In the genomic region with DNA sequence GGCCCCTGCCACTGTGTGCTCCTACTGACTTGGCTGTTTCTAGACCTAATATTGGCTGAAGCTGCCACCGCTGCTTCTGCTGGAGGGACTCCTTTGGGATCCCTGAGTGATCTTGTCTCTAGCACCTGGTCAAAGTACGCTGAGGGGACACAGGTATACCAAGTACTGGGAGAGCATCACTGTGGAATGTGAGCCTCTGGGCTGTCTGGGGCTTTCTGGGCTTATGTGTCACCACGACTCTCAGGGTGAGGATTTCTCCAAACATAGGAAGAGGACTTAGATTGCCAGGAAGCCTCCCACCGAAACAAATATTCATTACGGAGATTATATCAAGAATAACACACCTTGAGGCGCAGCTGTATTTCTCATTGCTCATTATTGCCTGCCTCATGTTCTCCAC, we compare ENCODE assay signal across 32 cellular contexts.
"Had no signal": no experiment of that assay in that cellular context is flagged by ENCODE, and none has a peak within 500 bp of the region (broad histone marks: within the 10 kb centered on the region; RNA-seq: fewer than 3 reads in every experiment).

No MANE protein-coding gene starts in this region.

- H3K4me1 ChIP-seq: SJCRH30 had no signal

- H3K27me3 Mint-ChIP-seq: activated CD4-positive, alpha-beta T cell treated with anti-CD3 and anti-CD28 coated beads, Interleukin-2, amount 10 ng/mL, durations not matched to agents 24 days and 14 days; activated CD8-positive, alpha-beta T cell treated with anti-CD3 and anti-CD28 coated beads for 36 hours; activated naive CD8-positive, alpha-beta T cell treated with anti-CD3 and anti-CD28 coated beads for 36 hours had no signal

- H3K9me3 ChIP-seq: body of pancreas, breast epithelium, MG63, SJCRH30 had no signal

- H3K27me3 ChIP-seq: body of pancreas, breast epithelium, MG63, SJCRH30 had no signal

- H3K4me3 Mint-ChIP-seq: activated CD4-positive, alpha-beta T cell treated with anti-CD3 and anti-CD28 coated beads, Interleukin-2, amount 10 ng/mL, durations not matched to agents 24 days and 14 days; activated CD8-positive, alpha-beta T cell treated with anti-CD3 and anti-CD28 coated beads for 36 hours; activated naive CD8-positive, alpha-beta T cell treated with anti-CD3 and anti-CD28 coated beads for 36 hours; activated T-cell treated with anti-CD3 and anti-CD28 coated beads, Interleukin-2, amount 50 U/mL, for 72 hours; activated T-helper 17 cell treated with anti-CD3 and anti-CD28 coated beads, Interleukin-2, amount 50 U/mL, for 72 hours; T-helper 1 cell treated with Interleukin-12 subunit alpha and Interleukin-12 subunit beta and Interleukin-4 antibody, amounts not matched to agents 30 μg/mL and 1 μg/mL, for 36 hours; T-helper 2 cell treated with Interferon-gamma antibody and Interleukin-4, amounts not matched to agents 5 μg/mL and 100 μg/mL, for 36 hours had no signal

- H3K36me3 Mint-ChIP-seq: activated naive CD8-positive, alpha-beta T cell treated with anti-CD3 and anti-CD28 coated beads for 36 hours had no signal

- H3K4me1 Mint-ChIP-seq: activated CD4-positive, alpha-beta T cell treated with anti-CD3 and anti-CD28 coated beads, Interleukin-2, amount 10 ng/mL, durations not matched to agents 24 days and 14 days; activated naive CD8-positive, alpha-beta T cell treated with anti-CD3 and anti-CD28 coated beads for 36 hours; activated T-helper 17 cell treated with anti-CD3 and anti-CD28 coated beads, Interleukin-2, amount 50 U/mL, for 72 hours had no signal

- H3K27ac Mint-ChIP-seq: activated CD4-positive, alpha-beta T cell treated with anti-CD3 and anti-CD28 coated beads, Interleukin-2, amount 10 ng/mL, durations not matched to agents 24 days and 14 days; activated CD8-positive, alpha-beta T cell treated with anti-CD3 and anti-CD28 coated beads for 36 hours; activated naive CD8-positive, alpha-beta T cell treated with anti-CD3 and anti-CD28 coated beads for 36 hours; activated T-cell treated with anti-CD3 and anti-CD28 coated beads, Interleukin-2, amount 50 U/mL, for 72 hours; activated T-helper 17 cell treated with anti-CD3 and anti-CD28 coated beads, Interleukin-2, amount 50 U/mL, for 72 hours; T-helper 1 cell treated with Interleukin-12 subunit alpha and Interleukin-12 subunit beta and Interleukin-4 antibody, amounts not matched to agents 30 μg/mL and 1 μg/mL, for 36 hours; T-helper 2 cell treated with Interferon-gamma antibody and Interleukin-4, amounts not matched to agents 5 μg/mL and 100 μg/mL, for 36 hours had no signal

- H3K27ac ChIP-seq: SJCRH30, SK-N-MC had no signal

- ATAC-seq: activated CD8-positive, alpha-beta T cell treated with anti-CD3 and anti-CD28 coated beads for 36 hours; activated T-cell treated with anti-CD3 and anti-CD28 coated beads, Interleukin-2, amount 50 U/mL, for 72 hours; activated T-helper 17 cell treated with anti-CD3 and anti-CD28 coated beads, Interleukin-2, amount 50 U/mL, for 72 hours; body of pancreas had no signal

- H3K4me3 ChIP-seq: body of pancreas, breast epithelium, MG63, SJCRH30, SK-N-MC had no signal

- H3K9me3 Mint-ChIP-seq: activated CD4-positive, alpha-beta T cell treated with anti-CD3 and anti-CD28 coated beads, Interleukin-2, amount 10 ng/mL, durations not matched to agents 24 days and 14 days; activated CD8-positive, alpha-beta T cell treated with anti-CD3 and anti-CD28 coated beads for 36 hours; activated naive CD8-positive, alpha-beta T cell treated with anti-CD3 and anti-CD28 coated beads for 36 hours; activated T-cell treated with anti-CD3 and anti-CD28 coated beads, Interleukin-2, amount 50 U/mL, for 72 hours; activated T-helper 17 cell treated with anti-CD3 and anti-CD28 coated beads, Interleukin-2, amount 50 U/mL, for 72 hours; T-helper 1 cell treated with Interleukin-12 subunit alpha and Interleukin-12 subunit beta and Interleukin-4 antibody, amounts not matched to agents 30 μg/mL and 1 μg/mL, for 36 hours; T-helper 2 cell treated with Interferon-gamma antibody and Interleukin-4, amounts not matched to agents 5 μg/mL and 100 μg/mL, for 36 hours had no signal

- H3K36me3 ChIP-seq: breast epithelium, MG63, SJCRH30 had no signal

- DNase-seq: activated CD4-positive, alpha-beta T cell treated with anti-CD3 and anti-CD28 coated beads, Interleukin-2, amount 10 ng/mL, durations not matched to agents 24 days and 14 days; activated CD4-positive, alpha-beta T cell treated with anti-CD3 and anti-CD28 coated beads, Interleukin-2, amount 50 U/mL, for 4 hours; activated CD8-positive, alpha-beta T cell treated with anti-CD3 and anti-CD28 coated beads for 36 hours; activated effector memory CD4-positive, alpha-beta T cell treated with anti-CD3 and anti-CD28 coated beads, Interleukin-2, amount 50 U/mL, for 16 hours; activated naive CD4-positive, alpha-beta T cell; activated naive CD4-positive, alpha-beta T cell treated with anti-CD3 and anti-CD28 coated beads, Interleukin-2, amount 50 U/mL, for 16 hours; activated naive CD8-positive, alpha-beta T cell treated with anti-CD3 and anti-CD28 coated beads for 36 hours; activated T-cell treated with anti-CD3 and anti-CD28 coated beads, Interleukin-2, amount 50 U/mL, for 1 hour; activated T-cell treated with anti-CD3 and anti-CD28 coated beads, Interleukin-2, amount 50 U/mL, for 72 hours; amygdala; body of pancreas; Karpas-422; KBM-7; MG63; MV-4-11; NCI-H1092; NCI-H1436 treated with DMSO at 0.1 percent for 48 hours; NCI-H187; NCI-H2029 treated with DMSO at 0.1 percent for 48 hours; NCI-H2107; NCI-H2171; NCI-H510A; NCI-H526; NCI-H748 treated with DMSO at 0.1 percent for 48 hours; NK-92 treated with Interleukin-12 subunit alpha and Interleukin-12 subunit beta, amount 100 ng/mL, for 24 hours; SHP77; SJCRH30 had no signal
